In the genomic region with DNA sequence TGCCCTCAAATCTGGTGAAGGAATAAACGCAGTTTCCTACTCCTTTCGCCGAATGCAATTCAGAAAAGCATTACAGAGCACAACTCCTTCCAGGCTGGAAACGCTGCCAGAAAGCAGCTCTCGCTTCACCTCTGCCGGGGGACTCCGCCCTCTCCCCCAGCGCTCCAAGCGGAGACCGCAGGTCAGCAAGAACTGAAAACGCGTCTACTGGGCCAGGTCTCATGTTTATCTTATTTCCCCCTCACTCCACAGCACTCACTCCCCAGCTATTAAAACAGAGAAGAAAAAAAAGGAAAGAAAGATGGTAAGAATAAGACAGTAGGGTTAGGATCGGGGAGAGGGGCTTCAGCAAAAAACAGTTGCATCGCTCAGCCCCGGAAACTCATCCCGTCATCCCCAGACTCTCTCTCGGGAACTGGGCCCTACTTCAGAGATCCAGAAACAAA, we compare ENCODE assay signal across 8 cellular contexts. TPM values are rescaled to one million over a fixed set of nuclear protein-coding genes. Genes with fewer than 3 reads are reported as not detected.
DNase-seq lines count a peak whose midpoint lies in the region; ATAC-seq and TF ChIP-seq lines count a peak whose summit lies in the region.

No MANE protein-coding gene starts in this region.

- no peak for TF ChIP-seq POLR2A in vagina (IDR thresholded peaks at IDR 0.05)

- no peaks in the 10 kb centered on the region for H3K9me3 ChIP-seq in right atrium auricular region
- H3K9me3 ChIP-seq in vagina: no peaks in the 10 kb centered on the region

- no peak for TF ChIP-seq CTCF in right atrium auricular region (IDR thresholded peaks at IDR 0.05)
- TF ChIP-seq CTCF in vagina (IDR thresholded peaks at IDR 0.05): no peak

- H3K27me3 ChIP-seq in right atrium auricular region (no peaks in the 10 kb centered on the region), vagina (no peaks in the 10 kb centered on the region)

- H3K4me3 ChIP-seq in GM08714 (ENCODE audit: low read length) (peak overlapping the region; percentile 86), right atrium auricular region (peak overlapping the region; percentile 97), vagina (peak overlapping the region; percentile 85 to 96)

- H3K36me3 ChIP-seq in right atrium auricular region: no peaks in the 10 kb centered on the region
- H3K36me3 ChIP-seq in vagina: no peaks in the 10 kb centered on the region

- H3K27ac ChIP-seq in angular gyrus (ENCODE audit: low read depth, low read length) (peak overlapping the region; percentile 99), right atrium auricular region (peak overlapping the region; percentile 99), vagina (peak overlapping the region; percentile 99)

- DNase-seq in NCI-H146 treated with DMSO at 0.1 percent for 48 hours (lab: John Stamatoyannopoulos, UW; ENCODE audit: unreplicated experiment) (peak; percentile 55), T-helper 2 cell (peak; percentile 13 to 82 (median 40)), right atrium auricular region (ENCODE audit: low spot score) (peak; percentile 81), pulmonary artery endothelial cell (ENCODE audit: low read depth, low spot score) (peak; percentile 27), vagina (ENCODE audit: extremely low spot score in 2 of 2) (peak in 1 of 2 donors; percentile 87)

- ATAC-seq in HG02798 (IDR thresholded peaks at IDR 0.05; ENCODE audit: poor library complexity, unreplicated experiment): peak; percentile 28

- H3K4me1 ChIP-seq in right atrium auricular region (peaks cover 0 to 22% of the 10 kb centered on the region in 2 donors), vagina (peaks cover 24% of the 10 kb centered on the region)

- intact Hi-C loops in vagina (cut with DNase I): loop anchor here (10.0 kb wide), 1 partner anchor 66 kb away; a partner anchor contains a TSS

RNA-seq across cellular contexts. Expression of a gene that starts 0.8 kb away (rescaled TPM):
- total RNA-seq in right atrium auricular region (10 to 100 TPM; 24.0 to 34.9 TPM), pulmonary artery endothelial cell (9.0 and 13.2 TPM in 2 replicates), vagina (58.4 TPM)
